Comparison of ENCODE assay signal across 8 cellular contexts in genomic region chr14:61503167-61503801, GRCh38.
A peak's percentile ranks its signal among the peaks of the same experiment; 100 is the strongest.
DNase-seq lines count a peak whose midpoint lies in the region; ATAC-seq and TF ChIP-seq lines count a peak whose summit lies in the region.

No MANE protein-coding gene starts in this region.

- H3K4me1 ChIP-seq in smooth muscle cell (ENCODE audit: low read depth): peaks cover 4% of the 10 kb centered on the region
- no peaks in the 10 kb centered on the region for H3K4me1 ChIP-seq in MM.1S (ENCODE audit: low read length)

- H3K4me3 ChIP-seq in smooth muscle cell (no peak overlapping the region), MM.1S (ENCODE audit: low read length) (no peak overlapping the region)

- in situ Hi-C loops in KBM-7 (cut with MboI; ENCODE audit: low pct_unique_long_range_greater_than_20kb, low sequenced_read_pairs): no loop called here

- TF ChIP-seq CTCF in smooth muscle cell (IDR thresholded peaks at IDR 0.05; ENCODE audit: borderline replicate concordance, insufficient read depth, poor library complexity, severe bottlenecking): no peak
- no peak for TF ChIP-seq CTCF in MM.1S (IDR thresholded peaks at IDR 0.05; ENCODE audit: low read length)

- H3K4me2 ChIP-seq in smooth muscle cell: no peak overlapping the region
- no peak overlapping the region for H3K4me2 ChIP-seq in MM.1S (ENCODE audit: low read depth, low read length)

- H3K9me3 ChIP-seq in smooth muscle cell (replicated peaks; ENCODE audit: low read depth) (no peaks in the 10 kb centered on the region), MM.1S (replicated peaks; ENCODE audit: insufficient read depth, low read length) (no peaks in the 10 kb centered on the region)

- H3K9ac ChIP-seq in smooth muscle cell (ENCODE audit: low read depth) (no peak overlapping the region), MM.1S (ENCODE audit: low read length) (no peak overlapping the region)

- H3K79me2 ChIP-seq in smooth muscle cell (ENCODE audit: low read depth) (no peaks in the 10 kb centered on the region), MM.1S (ENCODE audit: low read length) (no peaks in the 10 kb centered on the region)

- no peaks in the 10 kb centered on the region for H3K9me2 ChIP-seq in MM.1S (replicated peaks; ENCODE audit: insufficient read depth, low read length)

- peak overlapping the region; percentile 61 for H3K27ac ChIP-seq in smooth muscle cell (ENCODE audit: low read depth)
- H3K27ac ChIP-seq in MM.1S (ENCODE audit: low read length): no peak overlapping the region

- peak overlapping the region; percentile 40 for H2AFZ ChIP-seq in smooth muscle cell (ENCODE audit: low read depth)
- H2AFZ ChIP-seq in MM.1S (ENCODE audit: low read length): no peak overlapping the region

- 71% methylated on average over 7 of the region's 7 CpGs for WGBS in smooth muscle cell (ENCODE audit: low lambda C conversion rate)

- no peaks in the 10 kb centered on the region for H3K36me3 ChIP-seq in smooth muscle cell (ENCODE audit: low read depth)
- no peaks in the 10 kb centered on the region for H3K36me3 ChIP-seq in MM.1S (replicated peaks; ENCODE audit: insufficient read depth, low read length)

- H4K20me1 ChIP-seq in smooth muscle cell (ENCODE audit: low read depth) (no peaks in the 10 kb centered on the region), MM.1S (ENCODE audit: insufficient read depth, low read length) (no peaks in the 10 kb centered on the region)

- peak; percentile 92 for ATAC-seq in GM18907 (IDR thresholded peaks at IDR 0.05; ENCODE audit: unreplicated experiment)
- peak; percentile 66 for ATAC-seq in HG02938 (IDR thresholded peaks at IDR 0.05; ENCODE audit: unreplicated experiment)

- H3F3A ChIP-seq in smooth muscle cell (ENCODE audit: low read depth): peaks cover 15% of the 10 kb centered on the region
- no peaks in the 10 kb centered on the region for H3F3A ChIP-seq in MM.1S (ENCODE audit: insufficient read depth, low read length)

- H3K27me3 ChIP-seq in smooth muscle cell (ENCODE audit: low read depth) (no peaks in the 10 kb centered on the region), MM.1S (replicated peaks; ENCODE audit: insufficient read depth, low read length) (no peaks in the 10 kb centered on the region)

- DNase-seq in T-helper 9 cell: peak; percentile 42
- DNase-seq in dermis microvascular lymphatic vessel endothelial cell (ENCODE audit: low read depth in 2 of 2): peak; percentile 68 to 84
- DNase-seq in smooth muscle cell (lab: John Stamatoyannopoulos, UW; ENCODE audit: unreplicated experiment): no peak
- no peak for DNase-seq in NCI-H2029 (lab: John Stamatoyannopoulos, UW)
- no peak for DNase-seq in MM.1S
- DNase-seq in KBM-7: no peak

Comparison
In these comparisons a context has a peak if more than half of its experiments do, and no peak if none do; other contexts are left out.
1. DNase-seq: peak in T-helper 9 cell (single experiment) and dermis microvascular lymphatic vessel endothelial cell (2 of 2); none in smooth muscle cell (single experiment), NCI-H2029 (single experiment), MM.1S (single experiment) and KBM-7 (single experiment).